8 cellular contexts compared by ENCODE assay signal in the genomic region with DNA sequence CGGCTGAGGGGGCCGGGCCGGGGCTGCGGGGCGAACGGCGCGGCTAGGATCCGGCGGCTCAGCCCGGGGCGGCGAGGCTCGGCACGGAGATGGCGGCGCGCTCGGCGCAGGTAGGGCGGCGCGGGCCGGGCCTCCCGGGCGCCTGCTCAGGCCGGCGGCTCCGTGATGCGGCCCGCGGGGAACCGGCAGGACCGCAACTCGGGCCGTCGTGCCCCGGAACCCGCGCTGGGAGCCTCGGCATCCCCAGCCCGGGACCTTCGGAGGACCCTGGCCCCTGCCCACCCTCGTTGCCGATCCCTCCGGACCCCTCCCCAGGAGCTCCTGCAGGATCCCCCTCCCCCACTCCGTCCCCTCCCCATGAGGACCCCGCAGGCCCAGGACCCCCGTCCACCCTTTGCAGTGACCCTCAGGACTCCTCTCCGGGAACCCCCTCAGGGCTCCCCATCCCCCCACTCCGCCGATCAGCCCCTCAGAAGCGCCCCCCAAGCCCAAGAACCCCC. TPM values are rescaled to one million over a fixed set of nuclear protein-coding genes. Genes with fewer than 3 reads are reported as not detected.
A peak's percentile ranks its signal among the peaks of the same experiment; 100 is the strongest.
DNase-seq lines count a peak whose midpoint lies in the region; ATAC-seq and TF ChIP-seq lines count a peak whose summit lies in the region.

No MANE protein-coding gene starts in this region.

- H3K27ac ChIP-seq in 22Rv1 (peak overlapping the region; percentile 37; the same call in 1 of the 2 replicates), brain microvascular endothelial cell (no peak overlapping the region), mesodermal cell (ENCODE audit: low read depth, low read length, severe bottlenecking) (no peak overlapping the region)

- H3K36me3 ChIP-seq in brain microvascular endothelial cell (replicated peaks) = no peaks in the 10 kb centered on the region
- H3K36me3 ChIP-seq in mesodermal cell (ENCODE audit: control insufficient read depth, insufficient read depth, low read length) = no peaks in the 10 kb centered on the region

- H3K4me1 ChIP-seq in mesodermal cell (ENCODE audit: control insufficient read depth, insufficient read depth, low read length, poor library complexity, severe bottlenecking) = no peaks in the 10 kb centered on the region

- peak overlapping the region; percentile 49 for H3K4me3 ChIP-seq in HFF-Myc (replicated peaks; ENCODE audit: low read depth, low read length)
- peak overlapping the region; percentile 65 for H3K4me3 ChIP-seq in brain microvascular endothelial cell (ENCODE audit: low read depth, low read length)
- peak overlapping the region; percentile 55 for H3K4me3 ChIP-seq in mesodermal cell (ENCODE audit: extremely low read depth, insufficient read depth, low read length, poor library complexity, severe bottlenecking)

- no peaks in the 10 kb centered on the region for H3K27me3 ChIP-seq in brain microvascular endothelial cell (replicated peaks)

- in situ Hi-C loops in brain microvascular endothelial cell (cut with HindIII; ENCODE audit: low pct_ligation_motif_present, low sequenced_read_pairs) = no loop called here

- no peaks in the 10 kb centered on the region for H3K9me3 ChIP-seq in mesodermal cell (ENCODE audit: control insufficient read depth, low read length)

- WGBS in mesodermal cell (ENCODE audit: insufficient coverage in 2 of 2), 2 experiments = 0 to 1% methylated on average over 37 to 44 of the region's 53 CpGs

- TF ChIP-seq CTCF in 22Rv1 (IDR thresholded peaks at IDR 0.05) (no peak), HFF-Myc (IDR thresholded peaks at IDR 0.05; ENCODE audit: low read depth, low read length, missing control alignments) (no peak), brain microvascular endothelial cell (IDR thresholded peaks at IDR 0.05; ENCODE audit: low read depth, low read length, missing control alignments) (no peak)

- DNase-seq in HFF-Myc (ENCODE audit: extremely low read depth, low read depth) (no peak), brain microvascular endothelial cell (no peak), Kasumi-1 (lab: John Stamatoyannopoulos, UW) (no peak)

- no peak for ATAC-seq in HG03280 (IDR thresholded peaks at IDR 0.05; ENCODE audit: unreplicated experiment)
- ATAC-seq in HG03439 (IDR thresholded peaks at IDR 0.05; ENCODE audit: unreplicated experiment) = no peak
- ATAC-seq in GM19023 (IDR thresholded peaks at IDR 0.05; ENCODE audit: unreplicated experiment) = no peak

RNA-seq across cellular contexts. Expression of gene EVI5L, which starts 0.3 kb away (rescaled TPM):
- 14.9 TPM for polyA plus RNA-seq in mesodermal cell (2013, experiment 1 of 2)
- polyA plus RNA-seq in mesodermal cell (2013, experiment 2 of 2) = 9.8 TPM

RNA-seq across cellular contexts. Expression of gene PRR36, which starts 43.9 kb away (rescaled TPM):
- 3.1 TPM for polyA plus RNA-seq in mesodermal cell (2013, experiment 1 of 2)
- 2.1 TPM for polyA plus RNA-seq in mesodermal cell (2013, experiment 2 of 2)

RNA-seq across cellular contexts. Expression of gene LRRC8E, which starts 58.0 kb away (rescaled TPM):
- 2.7 TPM for polyA plus RNA-seq in mesodermal cell (2013, experiment 1 of 2)
- polyA plus RNA-seq in mesodermal cell (2013, experiment 2 of 2) = 2.3 TPM
